Comparison of ENCODE assay signal across 25 cellular contexts in genomic region chr4:74062954-74063353, GRCh38. TPM values are rescaled to one million over a fixed set of nuclear protein-coding genes. Genes with fewer than 3 reads are reported as not detected.
"Had no signal": no experiment of that assay in that cellular context is flagged by ENCODE, and none has a peak within 500 bp of the region (broad histone marks: within the 10 kb centered on the region; RNA-seq: fewer than 3 reads in every experiment).

No MANE protein-coding gene starts in this region.

- H3K4me2 ChIP-seq: SK-N-SH had no signal

- H3K9me2 ChIP-seq: SK-N-SH had no signal

- H3K36me3 ChIP-seq: WERI-Rb-1 had no signal

- H3K9me3 ChIP-seq: SK-N-SH had no signal

- H3K27ac ChIP-seq: WERI-Rb-1 had no signal

- ATAC-seq: activated CD4-positive, alpha-beta T cell treated with anti-CD3 and anti-CD28 coated beads for 36 hours; activated CD8-positive, alpha-beta T cell treated with anti-CD3 and anti-CD28 coated beads for 36 hours; activated T-cell treated with anti-CD3 and anti-CD28 coated beads, Interleukin-2, amount 50 U/mL, for 72 hours; Panc1; Right ventricle myocardium inferior had no signal

- DNase-seq: activated CD4-positive, alpha-beta T cell treated with anti-CD3 and anti-CD28 coated beads for 36 hours; activated CD8-positive, alpha-beta memory T cell treated with anti-CD3 and anti-CD28 coated beads, Interleukin-2, amount 50 U/mL, for 4 hours; activated CD8-positive, alpha-beta T cell treated with anti-CD3 and anti-CD28 coated beads for 36 hours; activated gamma-delta T cell treated with Interleukin-2 at 50 U/mL for 16 hours; activated naive CD4-positive, alpha-beta T cell treated with anti-CD3 and anti-CD28 coated beads, Interleukin-2, amount 10 ng/mL, durations not matched to agents 7 days and 5 days; activated naive CD8-positive, alpha-beta T cell treated with anti-CD3 and anti-CD28 coated beads for 36 hours; activated T-cell treated with anti-CD3 and anti-CD28 coated beads, Interleukin-2, amount 50 U/mL, for 72 hours; KG1; NCI-H1092; NCI-H1417; NCI-H1694; NCI-H2029; NCI-H345; NCI-H510A treated with DMSO at 0.1 percent for 48 hours; NCI-H69; NK-92 treated with Interleukin-12 subunit alpha and Interleukin-12 subunit beta, amount 100 ng/mL, for 24 hours; OCI-M1; RPMI8226; SK-N-SH; T-helper 1 cell; WERI-Rb-1 had no signal

- H3K9ac ChIP-seq: SK-N-SH had no signal

RNA-seq across cellular contexts. Expression of gene CXCL3, which starts 24.5 kb away (rescaled TPM):
- total RNA-seq: activated CD4-positive, alpha-beta T cell treated with anti-CD3 and anti-CD28 coated beads for 36 hours; activated CD8-positive, alpha-beta T cell treated with anti-CD3 and anti-CD28 coated beads for 36 hours; activated naive CD8-positive, alpha-beta T cell treated with anti-CD3 and anti-CD28 coated beads for 36 hours; activated T-cell treated with anti-CD3 and anti-CD28 coated beads, Interleukin-2, amount 50 U/mL, for 72 hours; T-helper 2 cell treated with Interferon-gamma antibody and Interleukin-4, amounts not matched to agents 100 ng/mL and 5 ng/mL, for 36 hours had no signal

RNA-seq across cellular contexts. Expression of gene CXCL2, which starts 36.0 kb away (rescaled TPM):
- total RNA-seq: activated CD4-positive, alpha-beta T cell treated with anti-CD3 and anti-CD28 coated beads for 36 hours; activated CD8-positive, alpha-beta T cell treated with anti-CD3 and anti-CD28 coated beads for 36 hours; activated naive CD8-positive, alpha-beta T cell treated with anti-CD3 and anti-CD28 coated beads for 36 hours; activated T-cell treated with anti-CD3 and anti-CD28 coated beads, Interleukin-2, amount 50 U/mL, for 72 hours; activated T-helper 2 cell treated with anti-CD3 and anti-CD28 coated beads, Interferon-gamma antibody, Interleukin-2, Interleukin-4, amounts not matched to agents 10 μg/mL and 5 μg/mL and 100 μg/mL, durations not matched to agents 14 hours and 24 hours and 36 hours; T-helper 2 cell treated with Interferon-gamma antibody and Interleukin-4, amounts not matched to agents 100 ng/mL and 5 ng/mL, for 36 hours had no signal
